Comparison of ENCODE assay signal across 8 cellular contexts in the genomic region with DNA sequence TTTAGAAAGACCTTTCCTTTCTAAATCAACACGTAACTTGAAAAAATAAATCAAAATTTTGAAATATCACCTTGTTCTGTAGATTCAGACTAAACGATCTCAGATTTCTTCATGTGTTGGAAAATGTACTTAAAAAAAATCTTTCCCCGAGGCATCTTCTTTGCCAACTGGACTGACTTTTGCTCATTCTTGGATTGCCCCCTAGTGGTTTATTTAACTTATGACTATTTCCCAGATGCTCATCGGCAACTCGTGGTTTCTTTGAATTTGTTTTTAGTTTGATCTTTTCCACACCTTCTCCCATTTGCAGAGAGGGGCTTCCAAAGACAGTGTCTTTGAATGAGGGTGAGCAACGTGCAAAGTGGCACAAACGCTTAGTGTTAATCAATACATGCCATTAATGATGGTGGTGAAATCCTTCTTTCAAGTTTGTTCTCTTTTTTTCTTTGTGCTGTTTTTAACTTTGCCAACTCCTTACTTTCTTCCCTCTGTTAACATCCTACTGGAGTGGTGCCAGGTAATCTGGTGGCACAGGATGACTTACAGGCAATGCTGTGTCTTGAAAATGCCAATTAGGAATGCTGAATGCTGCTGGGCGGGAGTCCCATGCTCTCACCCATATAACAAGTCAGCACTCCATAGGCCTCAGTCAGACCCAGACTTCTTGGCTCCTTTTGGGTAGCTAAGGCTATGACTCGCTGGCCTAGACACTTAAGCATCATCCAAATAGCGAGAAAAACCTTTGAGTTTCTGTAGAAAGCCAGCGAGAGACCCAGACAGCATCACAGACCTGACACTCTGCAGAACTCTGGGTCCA. TPM values are rescaled to one million over a fixed set of nuclear protein-coding genes. Genes with fewer than 3 reads are reported as not detected.
DNase-seq lines count a peak whose midpoint lies in the region; ATAC-seq and TF ChIP-seq lines count a peak whose summit lies in the region.

No MANE protein-coding gene starts in this region.

- DNase-seq in GM10266 (ENCODE audit: extremely low spot score) (peak; percentile 50), NCI-H748 (lab: John Stamatoyannopoulos, UW; ENCODE audit: unreplicated experiment) (peak; percentile 43), brain microvascular endothelial cell (no peak), kidney glomerular epithelial cell (lab: John Stamatoyannopoulos, UW) (peak; percentile 85), tibial nerve (ENCODE audit: low spot score in 2 of 2) (no peak), mesenteric fat pad (ENCODE audit: low spot score) (no peak)
- no peak for DNase-seq in activated T-cell treated with anti-CD3 and anti-CD28 coated beads, Interleukin-2, amount 50 U/mL, for 1 hour

- no peaks in the 10 kb centered on the region for H3K27me3 ChIP-seq in brain microvascular endothelial cell (replicated peaks)
- H3K27me3 ChIP-seq in tibial nerve, result no peaks in the 10 kb centered on the region

- H3K4me3 ChIP-seq in brain microvascular endothelial cell (ENCODE audit: low read depth, low read length) (no peak overlapping the region), tibial nerve (no peak overlapping the region)

- H3K27ac ChIP-seq in brain microvascular endothelial cell, result peak overlapping the region; percentile 86
- no peak overlapping the region for H3K27ac ChIP-seq in tibial nerve

- H3K9me3 ChIP-seq in tibial nerve, result no peaks in the 10 kb centered on the region

- in situ Hi-C loops in brain microvascular endothelial cell (cut with HindIII; ENCODE audit: low pct_ligation_motif_present, low sequenced_read_pairs), result no loop called here

- WGBS in tibial nerve, 2 donors, result 12 to 19% methylated on average over 9 to 11 of the region's 11 CpGs

- ATAC-seq in HG03565 (IDR thresholded peaks at IDR 0.05; ENCODE audit: unreplicated experiment), result peak; percentile 57

- TF ChIP-seq CTCF in GM10266 (IDR thresholded peaks at IDR 0.05; ENCODE audit: control insufficient read depth, insufficient read depth, low read depth, missing control alignments) (peak; percentile 61), brain microvascular endothelial cell (IDR thresholded peaks at IDR 0.05; ENCODE audit: low read depth, low read length, missing control alignments) (peak; percentile 63), tibial nerve (IDR thresholded peaks at IDR 0.05) (peak; percentile 67 to 88 (median 71))

- peaks cover 5% of the 10 kb centered on the region for H3K36me3 ChIP-seq in brain microvascular endothelial cell (replicated peaks)
- H3K36me3 ChIP-seq in tibial nerve, result no peaks in the 10 kb centered on the region

- peak in 1 of 2 donors; percentile 27 for TF ChIP-seq EP300 in tibial nerve (IDR thresholded peaks at IDR 0.05)

- TF ChIP-seq POLR2A in tibial nerve (IDR thresholded peaks at IDR 0.05), result no peak

- peaks cover 0 to 48% (median 10%) of the 10 kb centered on the region in 4 donors for H3K4me1 ChIP-seq in tibial nerve

RNA-seq across cellular contexts. Expression of a gene that starts 18.3 kb away (rescaled TPM):
- total RNA-seq in tibial nerve (10 to 100 TPM; 11.9 to 36.3 (median 29.0) TPM), mesenteric fat pad (66.5 TPM)

Comparison
In these comparisons a context has a peak if more than half of its experiments do, and no peak if none do; other contexts are left out.
1. DNase-seq: peak in GM10266 (single experiment), NCI-H748 (single experiment) and kidney glomerular epithelial cell (single experiment); none in brain microvascular endothelial cell (single experiment), tibial nerve (0 of 2), mesenteric fat pad (single experiment) and activated T-cell treated with anti-CD3 and anti-CD28 coated beads, Interleukin-2, amount 50 U/mL, for 1 hour (single experiment).
2. Peak in every context shown above with its lines, with median percentiles within 50 percentile points of each other: CTCF ChIP-seq.